In the genomic region with DNA sequence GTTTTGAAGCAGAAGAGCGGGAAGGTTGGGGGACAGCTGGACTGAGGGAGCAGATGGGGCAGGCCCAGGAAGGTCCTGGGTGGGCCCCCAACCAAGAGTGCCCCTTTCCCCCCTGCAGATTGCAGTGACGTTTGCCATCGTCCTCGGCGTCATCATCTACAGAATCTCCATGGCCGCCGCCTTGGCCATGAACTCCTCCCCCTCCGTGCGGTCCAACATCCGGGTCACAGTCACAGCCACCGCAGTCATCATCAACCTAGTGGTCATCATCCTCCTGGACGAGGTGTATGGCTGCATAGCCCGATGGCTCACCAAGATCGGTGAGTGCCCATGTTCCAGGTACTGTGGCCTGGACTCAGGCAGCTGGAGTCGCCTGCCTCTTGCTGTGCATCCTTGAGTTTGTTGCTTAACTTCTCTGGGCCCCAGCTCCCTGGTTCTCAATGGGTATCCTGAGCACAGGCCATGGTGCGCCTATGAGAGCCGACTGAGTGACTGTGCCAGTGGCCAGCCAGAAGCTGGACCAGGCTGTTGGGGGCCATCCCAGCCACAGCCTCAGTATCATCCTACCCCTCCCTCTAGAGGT, we compare ENCODE assay signal across 15 cellular contexts. TPM values are rescaled to one million over a fixed set of nuclear protein-coding genes. Genes with fewer than 3 reads are reported as not detected.
DNase-seq lines count a peak whose midpoint lies in the region; ATAC-seq and TF ChIP-seq lines count a peak whose summit lies in the region.
"Had no signal": no experiment of that assay in that cellular context is flagged by ENCODE, and none has a peak within 500 bp of the region (broad histone marks: within the 10 kb centered on the region; RNA-seq: fewer than 3 reads in every experiment).

No MANE protein-coding gene starts in this region.

- TF ChIP-seq RAD21 in IMR-90 (IDR thresholded peaks at IDR 0.05; ENCODE audit: low read length), result no peak

- CTCF ChIA-PET in IMR-90 (lab: Yijun Ruan, JAX), result no interaction called here
- CTCF ChIA-PET in mammary epithelial cell (lab: Charles Lee; ENCODE audit: low non-redundant PET), result no interaction called here

- no peaks in the 10 kb centered on the region for H3K4me1 Mint-ChIP-seq in activated T-cell treated with anti-CD3 and anti-CD28 coated beads, Interleukin-2, amount 50 U/mL, for 72 hours (ENCODE audit: low read depth)

- no peaks in the 10 kb centered on the region for H3K9me3 Mint-ChIP-seq in activated T-cell treated with anti-CD3 and anti-CD28 coated beads, Interleukin-2, amount 50 U/mL, for 72 hours
- H3K9me3 Mint-ChIP-seq: CD4-positive, alpha-beta T cell; GM23338; H9; HFFc6 had no signal

- 0 out of 2 replicates have a peak overlapping the region, but pooled peaks have one; percentile 30 for H3K27ac ChIP-seq in BLaER1
- H3K27ac ChIP-seq in IMR-90 (ENCODE audit: insufficient read depth, low read length), result no peak overlapping the region
- peak overlapping the region; percentile 86 for H3K27ac ChIP-seq in mammary epithelial cell (ENCODE audit: insufficient read depth, low read depth, low read length)
- H3K27ac ChIP-seq in neuronal stem cell (replicated peaks; ENCODE audit: low read length), result no peak overlapping the region

- no peak overlapping the region for H3K14ac ChIP-seq in IMR-90 (replicated peaks; ENCODE audit: low read depth, low read length)
- no peak overlapping the region for H3K14ac ChIP-seq in neuronal stem cell (ENCODE audit: low read length)

- H3K27ac Mint-ChIP-seq in activated T-cell treated with anti-CD3 and anti-CD28 coated beads, Interleukin-2, amount 50 U/mL, for 72 hours, result no peak overlapping the region
- H3K27ac Mint-ChIP-seq: CD4-positive, alpha-beta T cell; GM23338; H9; HFFc6 had no signal

- BruUV-seq in IMR-90 (replicated peaks; lab: Mats Ljungman, UMichigan) (no TSS peak), mammary epithelial cell (replicated peaks; lab: Mats Ljungman, UMichigan) (no TSS peak)

- H3K4me1 ChIP-seq in BLaER1 (peaks cover 44% of the 10 kb centered on the region), IMR-90 (ENCODE audit: control insufficient read depth, insufficient read depth, low read length) (peaks cover 2% of the 10 kb centered on the region; the same call in 1 of the 2 replicates), mammary epithelial cell (ENCODE audit: insufficient read depth, low read length) (peaks cover 44% of the 10 kb centered on the region), neuronal stem cell (ENCODE audit: control insufficient read depth in 2 of 2, insufficient read depth in 1 of 2, low read depth in 1 of 2, low read length in 2 of 2) (peaks cover 0 to 6% of the 10 kb centered on the region in 2 donors)

- intact Hi-C loops in IMR-90 (cut with micrococcal nuclease), result no loop called here
- intact Hi-C loops in mammary epithelial cell (cut with micrococcal nuclease), result no loop called here

- no peak overlapping the region for H2AK5ac ChIP-seq in IMR-90 (ENCODE audit: low read depth, low read length)
- H2AK5ac ChIP-seq in neuronal stem cell (ENCODE audit: low read depth, low read length), result peak overlapping the region; percentile 85

- TF ChIP-seq CTCF in IMR-90 (conservative IDR thresholded peaks at IDR 0.05; ENCODE audit: low read depth, low read length) (no peak), mammary epithelial cell (conservative IDR thresholded peaks at IDR 0.05 in 1 of 2, IDR thresholded peaks at IDR 0.05 in 1 of 2; ENCODE audit: extremely low read depth in 1 of 2, insufficient read depth in 1 of 2, low read depth in 1 of 2, low read length in 2 of 2) (no peak)

- H3K36me3 ChIP-seq in BLaER1 (no peaks in the 10 kb centered on the region), IMR-90 (ENCODE audit: control insufficient read depth, insufficient read depth, low read length) (peaks cover 3% of the 10 kb centered on the region; the same call in 1 of the 2 replicates), mammary epithelial cell (ENCODE audit: insufficient read depth, low read length) (peaks cover 11% of the 10 kb centered on the region), neuronal stem cell (replicated peaks in 1 of 2; ENCODE audit: control insufficient read depth in 2 of 2, insufficient read depth in 2 of 2, low read length in 2 of 2) (no peaks in the 10 kb centered on the region)
- H3K36me3 ChIP-seq: BLaER1 treated with 17β-estradiol and CSF1 and Interleukin-3, amounts not matched to agents 10 nM and 100 nM had no signal

- no peak overlapping the region for H3K4me3 ChIP-seq in BLaER1
- no peak overlapping the region for H3K4me3 ChIP-seq in IMR-90 (ENCODE audit: insufficient read depth, low read depth, low read length)
- no peak overlapping the region for H3K4me3 ChIP-seq in mammary epithelial cell (replicated peaks in 1 of 3; ENCODE audit: insufficient read depth in 1 of 3, low read depth in 2 of 3, low read length in 3 of 3)
- no peak overlapping the region for H3K4me3 ChIP-seq in neuronal stem cell (ENCODE audit: low read length in 2 of 2)
- H3K4me3 ChIP-seq: BLaER1 treated with 17β-estradiol and CSF1 and Interleukin-3, amounts not matched to agents 10 nM and 100 nM; GM12878; GM23338 had no signal

- no peaks in the 10 kb centered on the region for H4K20me1 ChIP-seq in BLaER1
- H4K20me1 ChIP-seq in IMR-90 (ENCODE audit: insufficient read depth, low read length), result no peaks in the 10 kb centered on the region
- H4K20me1 ChIP-seq in mammary epithelial cell (ENCODE audit: insufficient read depth, low read length), result no peaks in the 10 kb centered on the region
- H4K20me1 ChIP-seq: BLaER1 treated with 17β-estradiol and CSF1 and Interleukin-3, amounts not matched to agents 10 nM and 100 nM had no signal

- H2BK120ac ChIP-seq in IMR-90 (ENCODE audit: low read depth, low read length) (no peak overlapping the region), neuronal stem cell (ENCODE audit: low read depth, low read length) (no peak overlapping the region)

- H3K9ac ChIP-seq in BLaER1 (no peak overlapping the region), IMR-90 (ENCODE audit: low read depth, low read length) (no peak overlapping the region), mammary epithelial cell (ENCODE audit: insufficient read depth, low read length) (no peak overlapping the region), neuronal stem cell (ENCODE audit: low read depth, low read length, poor library complexity) (no peak overlapping the region)
- H3K9ac ChIP-seq: BLaER1 treated with 17β-estradiol and CSF1 and Interleukin-3, amounts not matched to agents 10 nM and 100 nM had no signal

- H3K56ac ChIP-seq in IMR-90 (ENCODE audit: extremely low read depth, insufficient read depth, low read length), result no peak overlapping the region

- H3K27me3 ChIP-seq in BLaER1 (no peaks in the 10 kb centered on the region), IMR-90 (ENCODE audit: control insufficient read depth, insufficient read depth, low read length) (no peaks in the 10 kb centered on the region), mammary epithelial cell (ENCODE audit: insufficient read depth, low read length) (no peaks in the 10 kb centered on the region), neuronal stem cell (ENCODE audit: control insufficient read depth in 3 of 3, insufficient read depth in 3 of 3, low read depth in 1 of 3, low read length in 3 of 3) (peaks cover 0 to 21% (median 0%) of the 10 kb centered on the region in 3 experiments)

- in situ Hi-C loops in IMR-90 (cut with MboI; ENCODE audit: low sequenced_read_pairs), result no loop called here
- in situ Hi-C loops in mammary epithelial cell (cut with MboI; ENCODE audit: low sequenced_read_pairs in 2 of 2), result no loop called here

- no peak for TF ChIP-seq POLR2A in IMR-90 (IDR thresholded peaks at IDR 0.05; ENCODE audit: low read depth, low read length)

- DNase-seq in IMR-90, result no peak
- no peak for DNase-seq in mammary epithelial cell
- DNase-seq in neuronal stem cell (ENCODE audit: low spot score), result no peak
- no peak for DNase-seq in dedifferentiated amniotic fluid mesenchymal stem cell (ENCODE audit: extremely low spot score)
- no peak for DNase-seq in activated T-cell treated with anti-CD3 and anti-CD28 coated beads, Interleukin-2, amount 50 U/mL, for 72 hours
- no peak for DNase-seq in stimulated activated CD4-positive, alpha-beta T cell treated with anti-CD3 and anti-CD28 coated beads, Interleukin-4, amount 100 ng/mL, for 1 hour
- DNase-seq: CD4-positive, alpha-beta T cell; DMS79; H9; HFFc6; KBM-7 had no signal

- H3K79me1 ChIP-seq in IMR-90 (ENCODE audit: low read depth in 1 of 2, low read length in 2 of 2) (no peaks in the 10 kb centered on the region), neuronal stem cell (ENCODE audit: low read depth, low read length) (no peaks in the 10 kb centered on the region)

- H3K4ac ChIP-seq in IMR-90 (ENCODE audit: low read depth, low read length) (no peak overlapping the region), neuronal stem cell (ENCODE audit: low read length) (no peak overlapping the region)

- no peak overlapping the region for H3K18ac ChIP-seq in IMR-90 (ENCODE audit: low read depth, low read length)
- H3K18ac ChIP-seq in neuronal stem cell (ENCODE audit: low read length), result peak overlapping the region; percentile 29

- no peaks in the 10 kb centered on the region for H3K27me3 Mint-ChIP-seq in activated T-cell treated with anti-CD3 and anti-CD28 coated beads, Interleukin-2, amount 50 U/mL, for 72 hours (ENCODE audit: low read depth)
- H3K27me3 Mint-ChIP-seq: CD4-positive, alpha-beta T cell had no signal

- no peak for ATAC-seq in IMR-90 (ENCODE audit: low read depth)
- ATAC-seq in activated T-cell treated with anti-CD3 and anti-CD28 coated beads, Interleukin-2, amount 50 U/mL, for 72 hours (replicated peaks in 1 of 2), result no peak
- ATAC-seq: GM12878, GM23338 had no signal

- H2BK12ac ChIP-seq in neuronal stem cell (ENCODE audit: low read length), result no peak overlapping the region

- H4K5ac ChIP-seq in IMR-90 (ENCODE audit: low read depth, low read length), result no peak overlapping the region

- H3K9me3 ChIP-seq in BLaER1 (no peaks in the 10 kb centered on the region), IMR-90 (ENCODE audit: control insufficient read depth, insufficient read depth, low read length) (no peaks in the 10 kb centered on the region), mammary epithelial cell (replicated peaks; ENCODE audit: insufficient read depth, low read length) (no peaks in the 10 kb centered on the region), neuronal stem cell (replicated peaks in 1 of 2; ENCODE audit: control insufficient read depth in 2 of 2, insufficient read depth in 1 of 2, low read depth in 1 of 2, low read length in 2 of 2) (no peaks in the 10 kb centered on the region)
- H3K9me3 ChIP-seq: BLaER1 treated with 17β-estradiol and CSF1 and Interleukin-3, amounts not matched to agents 10 nM and 100 nM had no signal

- H4K8ac ChIP-seq in IMR-90 (ENCODE audit: low read depth in 2 of 2, low read length in 2 of 2) (no peak overlapping the region), neuronal stem cell (ENCODE audit: low read depth, low read length) (no peak overlapping the region)

- no peak overlapping the region for H2BK5ac ChIP-seq in IMR-90 (ENCODE audit: low read depth, low read length, poor library complexity, severe bottlenecking)
- H2BK5ac ChIP-seq in neuronal stem cell (ENCODE audit: low read length), result no peak overlapping the region

- H2BK15ac ChIP-seq in IMR-90 (ENCODE audit: low read depth, low read length) (no peak overlapping the region), neuronal stem cell (ENCODE audit: low read length) (peak overlapping the region; percentile 91)

- H3K23ac ChIP-seq in IMR-90 (ENCODE audit: low read depth, low read length) (no peak overlapping the region), neuronal stem cell (ENCODE audit: low read depth, low read length, poor library complexity) (no peak overlapping the region)

- H4K91ac ChIP-seq in IMR-90 (ENCODE audit: insufficient read depth, low read depth, low read length) (no peak overlapping the region), neuronal stem cell (ENCODE audit: low read depth, low read length, poor library complexity) (no peak overlapping the region)

- no peaks in the 10 kb centered on the region for H3K9me1 ChIP-seq in IMR-90 (ENCODE audit: insufficient read depth, low read length)

- POLR2A ChIA-PET in IMR-90 (lab: Charles Lee; ENCODE audit: unreplicated experiment), result no interaction called here

- 95% methylated on average over 9 of the region's 17 CpGs; no CpG with 5 or more reads in 1 of the 2 experiments for WGBS in IMR-90 (ENCODE audit: extremely low coverage in 2 of 2, insufficient read length in 1 of 2), 2 experiments
- WGBS in mammary epithelial cell (ENCODE audit: low coverage, missing lambda C conversion rate), result 91% methylated on average over 14 of the region's 17 CpGs
- no CpG with 5 or more reads among the region's 17 CpGs for WGBS in neuronal stem cell (ENCODE audit: extremely low coverage in 2 of 2, insufficient read length in 2 of 2, insufficient replicate concordance in 1 of 2), 2 donors

- H2AFZ ChIP-seq in IMR-90 (replicated peaks; ENCODE audit: low read length, poor library complexity), result no peak overlapping the region
- H2AFZ ChIP-seq in mammary epithelial cell (ENCODE audit: low read depth, low read length), result no peak overlapping the region
- H2AFZ ChIP-seq in neuronal stem cell (ENCODE audit: low read length), result no peak overlapping the region
- H2AFZ ChIP-seq: GM23338 had no signal

- dilution Hi-C loops in IMR-90 (cut with HindIII; ENCODE audit: low sequenced_read_pairs, unreplicated experiment) (loop anchor here (25.0 kb wide), 1 partner anchor 249 kb away; no protein-coding TSS in a partner anchor), mammary epithelial cell (cut with HindIII; ENCODE audit: low sequenced_read_pairs) (loop anchor here (5.0 kb wide), 1 partner anchor 239 kb away; no protein-coding TSS in a partner anchor)

- H2BK20ac ChIP-seq in IMR-90 (ENCODE audit: low read depth, low read length), result no peak overlapping the region

- H3K79me2 ChIP-seq in mammary epithelial cell (ENCODE audit: insufficient read depth, low read length), result no peaks in the 10 kb centered on the region

- no peak overlapping the region for H3K4me3 Mint-ChIP-seq in activated T-cell treated with anti-CD3 and anti-CD28 coated beads, Interleukin-2, amount 50 U/mL, for 72 hours
- H3K4me3 Mint-ChIP-seq: CD4-positive, alpha-beta T cell; GM23338; H9; HFFc6 had no signal

- peak overlapping the region; percentile 28 for H2AK9ac ChIP-seq in IMR-90 (replicated peaks; ENCODE audit: low read depth, low read length, poor library complexity)

- H3K4me2 ChIP-seq in BLaER1 (no peak overlapping the region), IMR-90 (ENCODE audit: low read depth, low read length) (no peak overlapping the region), mammary epithelial cell (ENCODE audit: insufficient read depth, low read depth, low read length) (no peak overlapping the region), neuronal stem cell (ENCODE audit: insufficient read depth, low read length, poor library complexity, severe bottlenecking) (no peak overlapping the region)
- H3K4me2 ChIP-seq: GM23338 had no signal

- no peaks in the 10 kb centered on the region for H3K36me3 Mint-ChIP-seq in activated T-cell treated with anti-CD3 and anti-CD28 coated beads, Interleukin-2, amount 50 U/mL, for 72 hours (ENCODE audit: insufficient read depth in 2 of 2)

RNA-seq across cellular contexts. Expression of a gene that starts 42.0 kb away (rescaled TPM):
- 44.4 and 47.2 TPM in 2 replicates for total RNA-seq in IMR-90 (2012; rRNA removed)
- polyA plus RNA-seq in IMR-90 (2012; rRNA removed), result 33.8 and 38.1 TPM in 2 replicates
- polyA plus RNA-seq in IMR-90 (2012; cell fraction: cytosol; rRNA removed), result 27.3 and 43.5 TPM in 2 replicates
- polyA plus RNA-seq in IMR-90 (2012; cell fraction: nucleus; rRNA removed; ENCODE audit: low replicate concordance), result 13.3 and 24.4 TPM in 2 replicates
- total RNA-seq in mammary epithelial cell, result 10 to 100 TPM; 31.8 to 45.0 TPM
- polyA plus RNA-seq in mammary epithelial cell, result 49.6 TPM
- 55.4 TPM for polyA minus RNA-seq in mammary epithelial cell
- polyA plus RNA-seq in neuronal stem cell (2013, experiment 1 of 2), result 18.3 TPM
- polyA plus RNA-seq in neuronal stem cell (2013, experiment 2 of 2), result 18.4 TPM
- 10 to 100 TPM; 27.0 to 31.4 TPM for total RNA-seq in activated T-cell treated with anti-CD3 and anti-CD28 coated beads, Interleukin-2, amount 50 U/mL, for 72 hours

Comparison
In these comparisons a context has a peak if more than half of its experiments do, and no peak if none do; other contexts are left out.
1. H3K27ac ChIP-seq: peak in BLaER1 (single experiment) and mammary epithelial cell (single experiment); none in IMR-90 (single experiment) and neuronal stem cell (single experiment).